In genomic region chr2:65431417-65432226, GRCh38 we compare ENCODE assay signal across 8 cellular contexts. TPM values are rescaled to one million over a fixed set of nuclear protein-coding genes. Genes with fewer than 3 reads are reported as not detected.
DNase-seq lines count a peak whose midpoint lies in the region; ATAC-seq and TF ChIP-seq lines count a peak whose summit lies in the region.

No MANE protein-coding gene starts in this region.

- peak; percentile 17 for DNase-seq in NCI-H345 treated with DMSO at 0.1 percent for 48 hours (lab: John Stamatoyannopoulos, UW; ENCODE audit: unreplicated experiment)
- peak; percentile 30 for DNase-seq in activated T-cell treated with anti-CD3 and anti-CD28 coated beads for 48 hours (ENCODE audit: low read depth)
- peak; percentile 53 for DNase-seq in superior temporal gyrus (ENCODE audit: extremely low spot score)

- no peak for TF ChIP-seq CTCF in 22Rv1 (IDR thresholded peaks at IDR 0.05)

- H3K27me3 ChIP-seq in muscle layer of duodenum (ENCODE audit: low read depth, low read length) = no peaks in the 10 kb centered on the region

- no peaks in the 10 kb centered on the region for H3K9me3 ChIP-seq in muscle layer of duodenum (ENCODE audit: control insufficient read depth in 1 of 2, low read length in 2 of 2)

- peak overlapping the region; percentile 74 to 88 for H3K4me3 ChIP-seq in muscle layer of duodenum (ENCODE audit: low read depth in 1 of 2, low read length in 2 of 2)

- H3K4me1 ChIP-seq in muscle layer of duodenum (ENCODE audit: control insufficient read depth in 1 of 2, insufficient read depth in 2 of 2, low read length in 2 of 2) = peaks cover 0 to 16% of the 10 kb centered on the region in 2 donors

- peak; percentile 43 for ATAC-seq in GM18511 (IDR thresholded peaks at IDR 0.05; ENCODE audit: unreplicated experiment)
- ATAC-seq in HG03066 (IDR thresholded peaks at IDR 0.05; ENCODE audit: low read depth, unreplicated experiment) = peak; percentile 31
- peak; percentile 4 for ATAC-seq in esophagus mucosa

- H3K36me3 ChIP-seq in muscle layer of duodenum (ENCODE audit: control insufficient read depth in 1 of 2, insufficient read depth in 2 of 2, low read length in 2 of 2) = peaks cover 0 to under 1% of the 10 kb centered on the region in 2 donors

- H3K27ac ChIP-seq in 22Rv1 = peak overlapping the region; percentile 81
- peak overlapping the region; percentile 56 for H3K27ac ChIP-seq in muscle layer of duodenum (ENCODE audit: low read length)

RNA-seq across cellular contexts. Expression of gene SPRED2, which starts 0.8 kb away (rescaled TPM):
- total RNA-seq in esophagus mucosa = 12.8 TPM

Comparison
In these comparisons a context has a peak if more than half of its experiments do, and no peak if none do; other contexts are left out.
1. Peak in every context shown above with its lines: DNase-seq, ATAC-seq, H3K4me3 ChIP-seq and H3K27ac ChIP-seq.